In genomic region chr22:49398115-49398514, GRCh38 we compare ENCODE assay signal across 23 cellular contexts.
DNase-seq lines count a peak whose midpoint lies in the region; ATAC-seq and TF ChIP-seq lines count a peak whose summit lies in the region.
"Had no signal": no experiment of that assay in that cellular context is flagged by ENCODE, and none has a peak within 500 bp of the region (broad histone marks: within the 10 kb centered on the region; RNA-seq: fewer than 3 reads in every experiment).

No MANE protein-coding gene starts in this region.

- no peak overlapping the region for H3K4me3 Mint-ChIP-seq in activated CD4-positive, alpha-beta T cell treated with anti-CD3 and anti-CD28 coated beads for 36 hours

- intact Hi-C loops in cardiac septum (cut with DNase I) = no loop called here
- intact Hi-C loops in Right ventricle myocardium superior (cut with DNase I) = no loop called here
- intact Hi-C loops in lower lobe of right lung (cut with DNase I) = no loop called here
- intact Hi-C loops in posterior vena cava (cut with DNase I) = no loop called here
- intact Hi-C loops in activated CD4-positive, alpha-beta T cell treated with anti-CD3 and anti-CD28 coated beads for 36 hours (cut with DNase I, micrococcal nuclease) = no loop called here

- POLR2A ChIA-PET in activated CD4-positive, alpha-beta T cell treated with anti-CD3 and anti-CD28 coated beads for 36 hours (lab: Charles Lee) = no interaction called here

- DNase-seq in cardiac septum (ENCODE audit: low spot score) (peak; percentile 47), Right ventricle myocardium superior (no peak), lower lobe of right lung (peak; percentile 34), posterior vena cava (ENCODE audit: low spot score) (peak; percentile 75), NCI-H526 (lab: John Stamatoyannopoulos, UW) (no peak)
- DNase-seq in activated CD4-positive, alpha-beta T cell treated with anti-CD3 and anti-CD28 coated beads for 36 hours = no peak
- DNase-seq: 8988T, ACHN, BE2C, Calu3, DMS79 treated with DMSO at 0.1 percent for 48 hours, GF-D8, Kasumi-1, NCI-H1092 treated with DMSO at 0.1 percent for 48 hours, NCI-H1436, NCI-H187, NCI-H524, NCI-H774, SJCRH30 had no signal

- H3K9me3 ChIP-seq in lower lobe of right lung = no peaks in the 10 kb centered on the region
- H3K9me3 ChIP-seq: BE2C, SJCRH30 had no signal

- no peak for TF ChIP-seq CTCF in lower lobe of right lung (IDR thresholded peaks at IDR 0.05)

- no peaks in the 10 kb centered on the region for H3K4me1 ChIP-seq in lower lobe of right lung
- H3K4me1 ChIP-seq: BE2C, SJCRH30 had no signal

- peaks cover 5% of the 10 kb centered on the region for H3K27me3 Mint-ChIP-seq in activated CD4-positive, alpha-beta T cell treated with anti-CD3 and anti-CD28 coated beads for 36 hours

- H3K4me3 ChIP-seq in lower lobe of right lung = no peak overlapping the region
- H3K4me3 ChIP-seq: K562, SJCRH30 had no signal

- H3K27ac Mint-ChIP-seq in activated CD4-positive, alpha-beta T cell treated with anti-CD3 and anti-CD28 coated beads for 36 hours = no peak overlapping the region
- H3K27ac Mint-ChIP-seq: CD14-positive monocyte had no signal

- no peak overlapping the region for H3K27ac ChIP-seq in lower lobe of right lung
- H3K27ac ChIP-seq: SJCRH30 had no signal

- no peaks in the 10 kb centered on the region for H3K36me3 Mint-ChIP-seq in activated CD4-positive, alpha-beta T cell treated with anti-CD3 and anti-CD28 coated beads for 36 hours (ENCODE audit: low read depth)
- H3K36me3 Mint-ChIP-seq: CD14-positive monocyte had no signal

- peaks cover 2% of the 10 kb centered on the region for H3K4me1 Mint-ChIP-seq in activated CD4-positive, alpha-beta T cell treated with anti-CD3 and anti-CD28 coated beads for 36 hours
- H3K4me1 Mint-ChIP-seq: CD14-positive monocyte had no signal

- H3K36me3 ChIP-seq in lower lobe of right lung = no peaks in the 10 kb centered on the region
- H3K36me3 ChIP-seq: BE2C, SJCRH30 had no signal

- H3K27me3 ChIP-seq in lower lobe of right lung (ENCODE audit: low read depth) = peaks cover 22% of the 10 kb centered on the region
- H3K27me3 ChIP-seq: BE2C had no signal

- no peak for ATAC-seq in Right ventricle myocardium superior (ENCODE audit: poor library complexity)
- ATAC-seq in lower lobe of right lung = no peak
- no peak for ATAC-seq in activated CD4-positive, alpha-beta T cell treated with anti-CD3 and anti-CD28 coated beads for 36 hours
- ATAC-seq in HG03175 (IDR thresholded peaks at IDR 0.05; ENCODE audit: unreplicated experiment) = no peak
- ATAC-seq in HG02763 (IDR thresholded peaks at IDR 0.05; ENCODE audit: unreplicated experiment) = no peak
- ATAC-seq: K562 had no signal

- H3K9me3 Mint-ChIP-seq in activated CD4-positive, alpha-beta T cell treated with anti-CD3 and anti-CD28 coated beads for 36 hours (ENCODE audit: low read depth) = peaks cover 9% of the 10 kb centered on the region

- CTCF ChIA-PET in activated CD4-positive, alpha-beta T cell treated with anti-CD3 and anti-CD28 coated beads for 36 hours (lab: Charles Lee) = interaction anchor here (0.7 kb wide), 2 partner anchors 42 to 101 kb away, joined by 3 read pairs; no protein-coding TSS in a partner anchor

Comparison
In these comparisons a context has a peak if more than half of its experiments do, and no peak if none do; other contexts are left out.
1. DNase-seq: peak in cardiac septum (single experiment), lower lobe of right lung (single experiment) and posterior vena cava (single experiment); none in Right ventricle myocardium superior (single experiment), activated CD4-positive, alpha-beta T cell treated with anti-CD3 and anti-CD28 coated beads for 36 hours (single experiment) and NCI-H526 (0 of 2).